ENCODE assay signal across 23 cellular contexts in genomic region chr5:59390989-59391388, GRCh38.
"Had no signal": no experiment of that assay in that cellular context is flagged by ENCODE, and none has a peak within 500 bp of the region (broad histone marks: within the 10 kb centered on the region; RNA-seq: fewer than 3 reads in every experiment).

No MANE protein-coding gene starts in this region.

- H3K9me3 Mint-ChIP-seq: activated naive CD4-positive, alpha-beta T cell treated with anti-CD3 and anti-CD28 coated beads, Interleukin-2, amount 50 U/mL, for 72 hours; activated T-cell treated with anti-CD3 and anti-CD28 coated beads, Interleukin-2, amount 50 U/mL, for 24 hours; activated T-helper 17 cell treated with anti-CD3 and anti-CD28 coated beads, Interleukin-2, amount 50 U/mL, for 72 hours; effector memory CD8-positive, alpha-beta T cell; neural crest cell; T-helper 2 cell treated with Interferon-gamma antibody and Interleukin-4, amounts not matched to agents 5 μg/mL and 100 μg/mL, for 36 hours had no signal

- H3K9me3 ChIP-seq: ascending aorta, spleen, thyroid gland had no signal

- ATAC-seq: activated CD4-positive, alpha-beta T cell treated with anti-CD3 and anti-CD28 coated beads for 36 hours; activated naive CD4-positive, alpha-beta T cell treated with anti-CD3 and anti-CD28 coated beads, Interleukin-2, amount 50 U/mL, for 72 hours; activated T-helper 17 cell treated with anti-CD3 and anti-CD28 coated beads, Interleukin-2, amount 50 U/mL, for 72 hours; effector memory CD8-positive, alpha-beta T cell; esophagus mucosa; naive thymus-derived CD4-positive, alpha-beta T cell; WTC11 had no signal

- DNase-seq: activated CD4-positive, alpha-beta T cell treated with anti-CD3 and anti-CD28 coated beads for 36 hours; activated CD4-positive, alpha-beta T cell treated with anti-CD3 and anti-CD28 coated beads, Interleukin-2, amount 50 U/mL, for 4 hours; activated CD8-positive, alpha-beta memory T cell treated with anti-CD3 and anti-CD28 coated beads for 24 hours; activated CD8-positive, alpha-beta memory T cell treated with anti-CD3 and anti-CD28 coated beads, Interleukin-2, amount 50 U/mL, for 4 hours; activated T-cell treated with anti-CD3 and anti-CD28 coated beads, Interleukin-2, amount 50 U/mL, for 24 hours; brain microvascular endothelial cell; caudate nucleus; effector memory CD8-positive, alpha-beta T cell; hippocampal formation; naive thymus-derived CD4-positive, alpha-beta T cell; retina; spleen; stimulated activated CD4-positive, alpha-beta T cell treated with anti-CD3 and anti-CD28 coated beads, Interleukin-4, amount 100 ng/mL, for 24 hours; stimulated activated naive CD4-positive, alpha-beta T cell treated with Interleukin-2 at 50 U/mL for 16 hours; substantia nigra; thyroid gland had no signal

- H3K27ac ChIP-seq: ascending aorta, brain microvascular endothelial cell, spleen, thyroid gland had no signal

- H3K4me1 Mint-ChIP-seq: activated CD4-positive, alpha-beta T cell treated with anti-CD3 and anti-CD28 coated beads for 36 hours; activated T-helper 17 cell treated with anti-CD3 and anti-CD28 coated beads, Interleukin-2, amount 50 U/mL, for 72 hours; naive thymus-derived CD4-positive, alpha-beta T cell had no signal

- H3K27me3 ChIP-seq: ascending aorta, brain microvascular endothelial cell, spleen, thyroid gland had no signal

- H3K27ac Mint-ChIP-seq: activated CD4-positive, alpha-beta T cell treated with anti-CD3 and anti-CD28 coated beads for 36 hours; activated naive CD4-positive, alpha-beta T cell treated with anti-CD3 and anti-CD28 coated beads, Interleukin-2, amount 50 U/mL, for 72 hours; activated T-cell treated with anti-CD3 and anti-CD28 coated beads, Interleukin-2, amount 50 U/mL, for 24 hours; activated T-helper 17 cell treated with anti-CD3 and anti-CD28 coated beads, Interleukin-2, amount 50 U/mL, for 72 hours; effector memory CD8-positive, alpha-beta T cell; T-helper 2 cell treated with Interferon-gamma antibody and Interleukin-4, amounts not matched to agents 5 μg/mL and 100 μg/mL, for 36 hours; WTC11 had no signal

- H3K4me3 Mint-ChIP-seq: activated CD4-positive, alpha-beta T cell treated with anti-CD3 and anti-CD28 coated beads for 36 hours; activated T-cell treated with anti-CD3 and anti-CD28 coated beads, Interleukin-2, amount 50 U/mL, for 24 hours; activated T-helper 17 cell treated with anti-CD3 and anti-CD28 coated beads, Interleukin-2, amount 50 U/mL, for 72 hours; effector memory CD8-positive, alpha-beta T cell; naive thymus-derived CD4-positive, alpha-beta T cell; neural crest cell; T-helper 2 cell treated with Interferon-gamma antibody and Interleukin-4, amounts not matched to agents 5 μg/mL and 100 μg/mL, for 36 hours; WTC11 had no signal

- H3K36me3 ChIP-seq: ascending aorta, brain microvascular endothelial cell, spleen, thyroid gland had no signal

- H3K4me3 ChIP-seq: ascending aorta, spleen, thyroid gland had no signal

- H3K4me1 ChIP-seq: ascending aorta, spleen, thyroid gland had no signal
